In genomic region chr19:43638214-43638990, GRCh38 we compare ENCODE assay signal across 11 cellular contexts. TPM values are rescaled to one million over a fixed set of nuclear protein-coding genes. Genes with fewer than 3 reads are reported as not detected.
DNase-seq lines count a peak whose midpoint lies in the region; TF ChIP-seq lines count a peak whose summit lies in the region.
"Had no signal": no experiment of that assay in that cellular context is flagged by ENCODE, and none has a peak within 500 bp of the region (broad histone marks: within the 10 kb centered on the region; RNA-seq: fewer than 3 reads in every experiment).

No MANE protein-coding gene starts in this region.

- DNase-seq in neural progenitor cell (ENCODE audit: low spot score): no peak
- no peak for DNase-seq in NCI-H2171 treated with DMSO at 0.1 percent for 48 hours (lab: John Stamatoyannopoulos, UW)
- no peak for DNase-seq in amniotic stem cell (lab: John Stamatoyannopoulos, UW)
- no peak for DNase-seq in NOMO-1 (lab: John Stamatoyannopoulos, UW; ENCODE audit: unreplicated experiment in 2 of 2)
- DNase-seq: adrenal gland, foreskin keratinocyte, NCI-H69, T-helper 9 cell had no signal

- peaks cover 53% of the 10 kb centered on the region for H3K4me1 Mint-ChIP-seq in neural progenitor cell

- H3F3A ChIP-seq in DOHH2 (ENCODE audit: control insufficient read depth, insufficient read depth) (no peaks in the 10 kb centered on the region), Loucy (ENCODE audit: low read depth) (no peaks in the 10 kb centered on the region), neural progenitor cell (ENCODE audit: low read depth) (peaks cover 21% of the 10 kb centered on the region)

- H3K4me1 ChIP-seq in DOHH2 (ENCODE audit: control insufficient read depth, low read length) (peaks cover 25% of the 10 kb centered on the region), Loucy (ENCODE audit: insufficient read depth, low read length, poor library complexity, severe bottlenecking) (peaks cover 12% of the 10 kb centered on the region), ectodermal cell (ENCODE audit: control insufficient read depth, insufficient read depth, low read length) (peaks cover 23% of the 10 kb centered on the region), neural progenitor cell (peaks cover 24% of the 10 kb centered on the region)

- H3K36me3 Mint-ChIP-seq in neural progenitor cell: peaks cover 4% of the 10 kb centered on the region

- H4K20me1 ChIP-seq in DOHH2 (ENCODE audit: control insufficient read depth, insufficient read depth, low read depth, low read length) (peaks cover 6% of the 10 kb centered on the region; the same call in 1 of the 2 replicates), Loucy (ENCODE audit: insufficient read depth, low read length, poor library complexity, severe bottlenecking) (no peaks in the 10 kb centered on the region), neural progenitor cell (ENCODE audit: low read depth) (peaks cover 44% of the 10 kb centered on the region)

- H3K4me2 ChIP-seq in DOHH2 (ENCODE audit: low read length) (no peak overlapping the region), Loucy (ENCODE audit: low read depth, low read length, poor library complexity, severe bottlenecking) (peak overlapping the region; percentile 74), neural progenitor cell (peak overlapping the region; percentile 99)

- H3K9me2 ChIP-seq in DOHH2 (replicated peaks; ENCODE audit: control insufficient read depth, low read length): no peaks in the 10 kb centered on the region
- no peaks in the 10 kb centered on the region for H3K9me2 ChIP-seq in Loucy (replicated peaks; ENCODE audit: low read depth, low read length)

- H3K9me3 ChIP-seq in DOHH2 (ENCODE audit: control insufficient read depth, insufficient read depth, low read length) (no peaks in the 10 kb centered on the region), Loucy (ENCODE audit: insufficient read depth, low read depth, low read length) (no peaks in the 10 kb centered on the region), ectodermal cell (ENCODE audit: control insufficient read depth, low read length) (no peaks in the 10 kb centered on the region), neural progenitor cell (ENCODE audit: low read depth) (no peaks in the 10 kb centered on the region)
- H3K9me3 ChIP-seq: adrenal gland had no signal

- no peak overlapping the region for H2AFZ ChIP-seq in Loucy (ENCODE audit: low read length)
- no peak overlapping the region for H2AFZ ChIP-seq in neural progenitor cell (replicated peaks)

- H3K79me2 ChIP-seq in DOHH2 (ENCODE audit: control insufficient read depth, low read length) (no peaks in the 10 kb centered on the region), Loucy (ENCODE audit: insufficient read depth, low read length) (no peaks in the 10 kb centered on the region), neural progenitor cell (ENCODE audit: low read depth) (peaks cover 20% of the 10 kb centered on the region)

- peak overlapping the region; percentile 35; the same call in 1 of the 2 replicates for H3K4me3 ChIP-seq in DOHH2 (ENCODE audit: low read length)
- H3K4me3 ChIP-seq in Loucy (ENCODE audit: low read length, poor library complexity, severe bottlenecking): no peak overlapping the region
- peak overlapping the region; percentile 73 for H3K4me3 ChIP-seq in ectodermal cell (ENCODE audit: insufficient read depth, low read depth, low read length)
- H3K4me3 ChIP-seq in neural progenitor cell: peak overlapping the region; percentile 92

- no peak overlapping the region for H3K9ac ChIP-seq in Loucy (ENCODE audit: low read depth, low read length, poor library complexity, severe bottlenecking)
- peak overlapping the region; percentile 58 for H3K9ac ChIP-seq in neural progenitor cell

- peak overlapping the region; percentile 51 for H3K27ac Mint-ChIP-seq in neural progenitor cell

- peaks cover 13% of the 10 kb centered on the region for H3K27me3 Mint-ChIP-seq in neural progenitor cell (ENCODE audit: insufficient read depth, low read depth)

- H3K36me3 ChIP-seq in DOHH2 (ENCODE audit: control insufficient read depth, low read length): no peaks in the 10 kb centered on the region
- no peaks in the 10 kb centered on the region for H3K36me3 ChIP-seq in Loucy (ENCODE audit: insufficient read depth, low read length)
- no peaks in the 10 kb centered on the region for H3K36me3 ChIP-seq in ectodermal cell (ENCODE audit: control insufficient read depth, insufficient read depth, low read length)
- no peaks in the 10 kb centered on the region for H3K36me3 ChIP-seq in neural progenitor cell
- H3K36me3 ChIP-seq: adrenal gland had no signal

- H3K27ac ChIP-seq in DOHH2 (ENCODE audit: low read depth, low read length) (no peak overlapping the region), ectodermal cell (ENCODE audit: insufficient read depth, low read depth, low read length, poor library complexity, severe bottlenecking) (no peak overlapping the region), neural progenitor cell (no peak overlapping the region)
- H3K27ac ChIP-seq: foreskin keratinocyte had no signal

- peak overlapping the region; percentile 94 for H3K4me3 Mint-ChIP-seq in neural progenitor cell

- H3K9me3 Mint-ChIP-seq in neural progenitor cell: no peaks in the 10 kb centered on the region

- peaks cover 53% of the 10 kb centered on the region for H3K27me3 ChIP-seq in DOHH2 (ENCODE audit: control insufficient read depth, low read length)
- no peaks in the 10 kb centered on the region for H3K27me3 ChIP-seq in Loucy (ENCODE audit: insufficient read depth, low read length, poor library complexity, severe bottlenecking)
- peaks cover 46% of the 10 kb centered on the region for H3K27me3 ChIP-seq in ectodermal cell (ENCODE audit: control insufficient read depth, insufficient read depth, low read length, poor library complexity, severe bottlenecking)
- H3K27me3 ChIP-seq in neural progenitor cell: peaks cover 45% of the 10 kb centered on the region
- H3K27me3 ChIP-seq: adrenal gland had no signal

- TF ChIP-seq CTCF in DOHH2 (IDR thresholded peaks at IDR 0.05; ENCODE audit: low read depth, low read length, poor library complexity, severe bottlenecking) (no peak), Loucy (conservative IDR thresholded peaks at IDR 0.05; ENCODE audit: low read length) (no peak), neural progenitor cell (IDR thresholded peaks at IDR 0.05) (no peak)

- 81 to 85% methylated on average over 11 to 13 of the region's 13 CpGs for WGBS in ectodermal cell, 2 experiments

RNA-seq across cellular contexts. Expression of gene CADM4, which starts 1.2 kb away (rescaled TPM):
- 36.9 TPM for polyA plus RNA-seq in ectodermal cell (2013, experiment 1 of 4)
- polyA plus RNA-seq in ectodermal cell (2013, experiment 2 of 4): 44.0 TPM
- polyA plus RNA-seq in ectodermal cell (2013, experiment 3 of 4): 32.5 TPM
- 34.5 TPM for polyA plus RNA-seq in ectodermal cell (2013, experiment 4 of 4)
- total RNA-seq in neural progenitor cell (ENCODE audit: low replicate concordance): 7.7 and 28.6 TPM in 2 replicates

RNA-seq across cellular contexts. Expression of gene ZNF428, which starts 19.0 kb away (rescaled TPM):
- polyA plus RNA-seq in ectodermal cell (2013, experiment 1 of 4): 58.6 TPM
- polyA plus RNA-seq in ectodermal cell (2013, experiment 2 of 4): 49.4 TPM
- polyA plus RNA-seq in ectodermal cell (2013, experiment 3 of 4): 52.6 TPM
- 53.1 TPM for polyA plus RNA-seq in ectodermal cell (2013, experiment 4 of 4)
- 18.5 and 57.7 TPM in 2 replicates for total RNA-seq in neural progenitor cell (ENCODE audit: low replicate concordance)

RNA-seq across cellular contexts. Expression of gene SRRM5, which starts 26.5 kb away (rescaled TPM):
- polyA plus RNA-seq in ectodermal cell (2013, experiment 1 of 4): 0.41 TPM
- 0.25 TPM for polyA plus RNA-seq in ectodermal cell (2013, experiment 2 of 4)
- polyA plus RNA-seq in ectodermal cell (2013, experiment 3 of 4): 0.21 TPM
- 0.20 TPM for polyA plus RNA-seq in ectodermal cell (2013, experiment 4 of 4)
- total RNA-seq in neural progenitor cell (ENCODE audit: low replicate concordance): 0.25 TPM in 1 of 2 replicates, not detected in the other

RNA-seq across cellular contexts. Expression of gene PLAUR, which starts 31.6 kb away (rescaled TPM):
- 30.7 TPM for polyA plus RNA-seq in ectodermal cell (2013, experiment 1 of 4)
- polyA plus RNA-seq in ectodermal cell (2013, experiment 2 of 4): 30.7 TPM
- polyA plus RNA-seq in ectodermal cell (2013, experiment 3 of 4): 24.6 TPM
- polyA plus RNA-seq in ectodermal cell (2013, experiment 4 of 4): 28.9 TPM
- total RNA-seq in neural progenitor cell (ENCODE audit: low replicate concordance): 12.9 and 36.5 TPM in 2 replicates

RNA-seq across cellular contexts. Expression of gene ZNF576, which starts 42.0 kb away (rescaled TPM):
- 11.6 TPM for polyA plus RNA-seq in ectodermal cell (2013, experiment 1 of 4)
- 11.6 TPM for polyA plus RNA-seq in ectodermal cell (2013, experiment 2 of 4)
- polyA plus RNA-seq in ectodermal cell (2013, experiment 3 of 4): 10.6 TPM
- polyA plus RNA-seq in ectodermal cell (2013, experiment 4 of 4): 11.6 TPM
- 6.8 and 9.0 TPM in 2 replicates for total RNA-seq in neural progenitor cell (ENCODE audit: low replicate concordance)
